Comparison of ENCODE assay signal across 1 cellular context in the genomic region with DNA sequence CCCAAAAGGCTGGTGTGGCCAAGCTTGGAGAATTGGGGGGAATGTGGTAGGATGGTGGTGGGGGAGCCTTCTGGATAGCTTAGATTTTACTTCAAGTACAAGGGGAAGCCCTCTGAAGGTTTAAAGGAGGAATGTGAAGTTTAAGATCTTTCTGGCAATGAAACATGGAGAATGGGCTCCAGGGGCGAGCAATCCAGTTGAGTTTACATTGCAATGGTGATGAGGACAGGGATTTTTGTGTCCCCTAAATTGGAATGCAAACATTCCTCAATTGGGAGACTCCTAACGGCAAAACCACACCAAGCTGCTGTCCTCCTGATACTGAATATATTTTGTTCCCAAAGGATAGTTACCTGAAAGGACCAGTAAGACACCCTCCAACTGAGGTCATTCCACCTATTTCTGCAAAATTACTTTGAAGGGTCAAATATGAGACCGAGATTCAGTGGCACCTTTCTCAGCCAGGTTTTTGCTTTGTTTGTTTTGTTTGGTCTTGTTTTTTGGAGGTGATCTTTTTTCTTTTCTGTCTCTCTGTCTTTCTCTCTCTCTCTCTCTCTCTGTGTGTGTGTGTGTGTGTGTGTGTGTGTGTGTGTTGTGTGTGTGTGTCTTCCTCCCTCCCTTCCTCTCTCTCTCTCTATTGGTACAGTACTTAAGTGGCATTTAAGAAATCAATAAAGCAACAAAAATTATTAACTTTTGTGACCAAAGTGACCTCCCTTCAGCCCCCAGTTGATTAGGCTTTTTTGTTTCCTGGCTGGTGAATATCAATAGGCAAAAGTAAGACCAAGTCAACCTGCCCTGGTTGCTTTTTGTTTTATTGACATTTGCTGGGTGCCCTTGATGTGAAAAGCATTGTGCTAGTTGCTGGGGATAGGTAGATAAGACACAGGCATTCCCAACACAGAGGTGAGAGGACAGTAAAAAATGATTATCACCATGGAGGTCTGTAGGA.
A peak's percentile ranks its signal among the peaks of the same experiment; 100 is the strongest.
TF ChIP-seq lines count a peak whose summit lies in the region.

No MANE protein-coding gene starts in this region.

TF ChIP-seq in HepG2, 621 proteins besides CTCF, POLR2A, EP300 and RAD21 (continued from another document and continues in another):
- TF ChIP-seq ZNF646 (CRISPR knock-in tag; IDR thresholded peaks at IDR 0.05), result peak; percentile 98
- TF ChIP-seq ZNF17 (CRISPR knock-in tag; IDR thresholded peaks at IDR 0.05), result no peak
- no peak; the same call in 1 of the 2 replicates for TF ChIP-seq ZNF556 (CRISPR knock-in tag; IDR thresholded peaks at IDR 0.05; ENCODE audit: borderline replicate concordance)
- no peak for TF ChIP-seq TOPORS (CRISPR knock-in tag; IDR thresholded peaks at IDR 0.05)
- no peak for TF ChIP-seq MXI1 (IDR thresholded peaks at IDR 0.05; ENCODE audit: borderline replicate concordance, low read depth, low read length)
- TF ChIP-seq RBAK (CRISPR knock-in tag; IDR thresholded peaks at IDR 0.05), result peak; percentile 45; the same call in 1 of the 2 replicates
- no peak for TF ChIP-seq MED13 (CRISPR knock-in tag; IDR thresholded peaks at IDR 0.05)
- TF ChIP-seq STAT5B (CRISPR knock-in tag; IDR thresholded peaks at IDR 0.05), result no peak
- no peak for TF ChIP-seq HIC2 (CRISPR knock-in tag; IDR thresholded peaks at IDR 0.05; ENCODE audit: low read depth)
- no peak for TF ChIP-seq GABPA (IDR thresholded peaks at IDR 0.05; ENCODE audit: low read depth, low read length)
- 0 out of 2 replicates have a peak, but pooled peaks have one; percentile 18 for TF ChIP-seq GABPA (CRISPR knock-in tag; IDR thresholded peaks at IDR 0.05; ENCODE audit: low read depth)
- TF ChIP-seq ZC3H4 (CRISPR knock-in tag; IDR thresholded peaks at IDR 0.05; ENCODE audit: borderline replicate concordance), result no peak
- no peak for TF ChIP-seq STAG1 (CRISPR knock-in tag; IDR thresholded peaks at IDR 0.05)
- no peak for TF ChIP-seq ELF4 (CRISPR knock-in tag; IDR thresholded peaks at IDR 0.05; ENCODE audit: borderline replicate concordance)
- TF ChIP-seq CCDC6 (CRISPR knock-in tag; IDR thresholded peaks at IDR 0.05), result no peak
- no peak for TF ChIP-seq HNF1B (CRISPR knock-in tag; IDR thresholded peaks at IDR 0.05)
- TF ChIP-seq ZNF337 (CRISPR knock-in tag; IDR thresholded peaks at IDR 0.05; ENCODE audit: borderline replicate concordance, low read depth), result peak; percentile 80; the same call in 1 of the 2 replicates
- no peak for TF ChIP-seq ZNF224 (CRISPR knock-in tag; IDR thresholded peaks at IDR 0.05)
- TF ChIP-seq CCAR2 (optimal IDR thresholded peaks at IDR 0.05; ENCODE audit: low read depth, low read length), result no peak
- no peak for TF ChIP-seq MTA3 (CRISPR knock-in tag; IDR thresholded peaks at IDR 0.05)
- TF ChIP-seq DRAP1 (CRISPR knock-in tag; IDR thresholded peaks at IDR 0.05), result peak; percentile 14; the same call in 1 of the 2 replicates
- TF ChIP-seq ZNF431 (CRISPR knock-in tag; IDR thresholded peaks at IDR 0.05; ENCODE audit: borderline replicate concordance, low read depth), result no peak; the same call in 1 of the 2 replicates
- no peak for TF ChIP-seq NFYB (CRISPR knock-in tag; IDR thresholded peaks at IDR 0.05)
- no peak for TF ChIP-seq NFE2 (CRISPR knock-in tag; IDR thresholded peaks at IDR 0.05)
- TF ChIP-seq TEAD2 (CRISPR knock-in tag; IDR thresholded peaks at IDR 0.05), result no peak
- no peak for TF ChIP-seq PBX2 (CRISPR knock-in tag; IDR thresholded peaks at IDR 0.05)
- TF ChIP-seq, protein P1, sequence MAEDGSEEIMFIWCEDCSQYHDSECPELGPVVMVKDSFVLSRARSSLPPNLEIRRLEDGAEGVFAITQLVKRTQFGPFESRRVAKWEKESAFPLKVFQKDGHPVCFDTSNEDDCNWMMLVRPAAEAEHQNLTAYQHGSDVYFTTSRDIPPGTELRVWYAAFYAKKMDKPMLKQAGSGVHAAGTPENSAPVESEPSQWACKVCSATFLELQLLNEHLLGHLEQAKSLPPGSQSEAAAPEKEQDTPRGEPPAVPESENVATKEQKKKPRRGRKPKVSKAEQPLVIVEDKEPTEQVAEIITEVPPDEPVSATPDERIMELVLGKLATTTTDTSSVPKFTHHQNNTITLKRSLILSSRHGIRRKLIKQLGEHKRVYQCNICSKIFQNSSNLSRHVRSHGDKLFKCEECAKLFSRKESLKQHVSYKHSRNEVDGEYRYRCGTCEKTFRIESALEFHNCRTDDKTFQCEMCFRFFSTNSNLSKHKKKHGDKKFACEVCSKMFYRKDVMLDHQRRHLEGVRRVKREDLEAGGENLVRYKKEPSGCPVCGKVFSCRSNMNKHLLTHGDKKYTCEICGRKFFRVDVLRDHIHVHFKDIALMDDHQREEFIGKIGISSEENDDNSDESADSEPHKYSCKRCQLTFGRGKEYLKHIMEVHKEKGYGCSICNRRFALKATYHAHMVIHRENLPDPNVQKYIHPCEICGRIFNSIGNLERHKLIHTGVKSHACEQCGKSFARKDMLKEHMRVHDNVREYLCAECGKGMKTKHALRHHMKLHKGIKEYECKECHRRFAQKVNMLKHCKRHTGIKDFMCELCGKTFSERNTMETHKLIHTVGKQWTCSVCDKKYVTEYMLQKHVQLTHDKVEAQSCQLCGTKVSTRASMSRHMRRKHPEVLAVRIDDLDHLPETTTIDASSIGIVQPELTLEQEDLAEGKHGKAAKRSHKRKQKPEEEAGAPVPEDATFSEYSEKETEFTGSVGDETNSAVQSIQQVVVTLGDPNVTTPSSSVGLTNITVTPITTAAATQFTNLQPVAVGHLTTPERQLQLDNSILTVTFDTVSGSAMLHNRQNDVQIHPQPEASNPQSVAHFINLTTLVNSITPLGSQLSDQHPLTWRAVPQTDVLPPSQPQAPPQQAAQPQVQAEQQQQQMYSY (CRISPR knock-in tag; IDR thresholded peaks at IDR 0.05), result no peak
- no peak for TF ChIP-seq ZKSCAN1 (IDR thresholded peaks at IDR 0.05; ENCODE audit: low read length)
- TF ChIP-seq ZNF329 (CRISPR knock-in tag; IDR thresholded peaks at IDR 0.05; ENCODE audit: low read depth), result no peak
- TF ChIP-seq ZNF710 (CRISPR knock-in tag; IDR thresholded peaks at IDR 0.05; ENCODE audit: borderline replicate concordance), result peak; percentile 97
- no peak for TF ChIP-seq AGO2 (optimal IDR thresholded peaks at IDR 0.05; ENCODE audit: low read depth, low read length)
- TF ChIP-seq TGIF2 (CRISPR knock-in tag; IDR thresholded peaks at IDR 0.05), result no peak
